ENCODE assay signal across 1 cellular context in genomic region chr11:18395735-18396504, GRCh38.
TF ChIP-seq lines count a peak whose summit lies in the region.

No MANE protein-coding gene starts in this region.

TF ChIP-seq in HEK293, 187 proteins besides CTCF, POLR2A, EP300 and RAD21 (continued from another document):
- TF ChIP-seq REST (tag by site-specific recombination; IDR thresholded peaks at IDR 0.05) (no peak), ZBTB20 (tag by site-specific recombination; IDR thresholded peaks at IDR 0.05) (no peak; the same call in none of the 2 replicates), ZNF580 (tag by site-specific recombination; IDR thresholded peaks at IDR 0.05) (no peak), ZSCAN30 (tag by site-specific recombination; IDR thresholded peaks at IDR 0.05) (peak; percentile 59; the same call in 1 of the 2 replicates), ZNF549 (tag by site-specific recombination; IDR thresholded peaks at IDR 0.05) (no peak), ZNF366 (tag by site-specific recombination; conservative IDR thresholded peaks at IDR 0.05) (peak; percentile 85), ZNF280C (tag by site-specific recombination; IDR thresholded peaks at IDR 0.05) (no peak), IKZF3 (tag by site-specific recombination; IDR thresholded peaks at IDR 0.05) (peak; percentile 94), ZIC2 (tag by site-specific recombination; IDR thresholded peaks at IDR 0.05) (0 out of 2 replicates have a peak, but pooled peaks have one; percentile 9), ZNF670 (tag by site-specific recombination; IDR thresholded peaks at IDR 0.05; ENCODE audit: low read depth) (no peak), ZNF664 (tag by site-specific recombination; IDR thresholded peaks at IDR 0.05) (no peak), MYNN (tag by site-specific recombination; IDR thresholded peaks at IDR 0.05; ENCODE audit: borderline replicate concordance) (no peak), KLF9 (tag by site-specific recombination; IDR thresholded peaks at IDR 0.05; ENCODE audit: low read depth) (peak; percentile 63; the same call in 1 of the 2 replicates), ZXDB (tag by site-specific recombination; IDR thresholded peaks at IDR 0.05) (no peak; the same call in 1 of the 2 replicates), SP7 (tag by site-specific recombination; IDR thresholded peaks at IDR 0.05) (peak; percentile 67), ZNF639 (tag by site-specific recombination; IDR thresholded peaks at IDR 0.05) (0 out of 2 replicates have a peak, but pooled peaks have one; percentile 49), ZNF274 (IDR thresholded peaks at IDR 0.05; ENCODE audit: low read length) (no peak), ZNF274 (tag by site-specific recombination; IDR thresholded peaks at IDR 0.05; ENCODE audit: borderline replicate concordance) (no peak), ZBTB1 (tag by site-specific recombination; IDR thresholded peaks at IDR 0.05) (no peak), PATZ1 (tag by site-specific recombination; IDR thresholded peaks at IDR 0.05) (peak; percentile 50; the same call in 1 of the 2 replicates), ZNF623 (tag by site-specific recombination; IDR thresholded peaks at IDR 0.05) (no peak), ZFP41 (tag by site-specific recombination; IDR thresholded peaks at IDR 0.05; ENCODE audit: borderline replicate concordance) (no peak), ZNF433 (tag by site-specific recombination; IDR thresholded peaks at IDR 0.05; ENCODE audit: low read depth) (no peak), ZNF560 (tag by site-specific recombination; IDR thresholded peaks at IDR 0.05; ENCODE audit: borderline replicate concordance) (no peak), ZNF341 (tag by site-specific recombination; IDR thresholded peaks at IDR 0.05; ENCODE audit: low read depth) (peak; percentile 54)
